In the genomic region with DNA sequence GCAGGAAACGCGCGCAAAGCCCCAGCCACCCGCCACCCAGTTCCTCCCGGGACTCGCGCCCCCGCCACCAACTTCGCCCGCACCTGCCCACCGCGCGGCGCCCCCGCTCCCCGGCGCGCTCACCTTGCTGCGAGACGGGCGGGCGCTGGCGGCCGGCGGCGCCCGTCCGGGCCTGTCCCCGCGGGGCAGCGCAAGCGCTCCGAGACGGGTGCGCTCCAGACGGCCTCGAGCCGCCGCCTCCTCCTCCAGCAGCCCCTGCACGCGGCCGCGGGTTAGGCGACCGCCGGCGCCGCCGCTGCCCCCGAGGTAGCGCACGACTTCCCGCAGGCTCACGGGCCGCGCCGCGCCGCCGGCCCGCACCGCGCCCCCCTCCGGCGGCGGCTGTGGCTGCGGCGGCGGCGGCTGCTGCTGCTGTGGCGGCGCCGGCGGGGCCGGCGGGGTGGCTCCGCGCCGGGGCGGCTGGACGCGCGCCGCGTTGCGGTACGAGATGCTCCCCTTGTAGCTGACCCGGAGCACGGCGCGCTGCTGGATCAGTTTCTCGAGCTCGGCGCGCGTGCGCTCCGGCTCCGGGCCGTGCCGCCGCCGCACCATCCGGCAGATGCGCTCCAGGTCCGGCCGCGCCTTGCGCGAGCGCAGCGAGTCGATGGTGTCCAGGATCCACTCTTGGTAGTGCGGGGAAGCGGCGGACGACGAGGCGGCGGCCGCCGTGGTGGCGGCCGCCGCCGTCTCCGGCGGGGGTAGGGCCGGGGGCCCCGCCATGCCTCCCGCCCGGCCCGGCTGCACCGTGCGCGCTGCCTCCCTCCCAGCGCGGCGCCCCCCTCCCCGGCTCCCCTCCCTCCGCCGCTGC, we compare ENCODE assay signal across 1 cellular context.
TF ChIP-seq lines count a peak whose summit lies in the region.

No MANE protein-coding gene starts in this region.

TF ChIP-seq in K562, 482 proteins besides CTCF, POLR2A, EP300 and RAD21 (continues in another document):
- TF ChIP-seq, protein P1, sequence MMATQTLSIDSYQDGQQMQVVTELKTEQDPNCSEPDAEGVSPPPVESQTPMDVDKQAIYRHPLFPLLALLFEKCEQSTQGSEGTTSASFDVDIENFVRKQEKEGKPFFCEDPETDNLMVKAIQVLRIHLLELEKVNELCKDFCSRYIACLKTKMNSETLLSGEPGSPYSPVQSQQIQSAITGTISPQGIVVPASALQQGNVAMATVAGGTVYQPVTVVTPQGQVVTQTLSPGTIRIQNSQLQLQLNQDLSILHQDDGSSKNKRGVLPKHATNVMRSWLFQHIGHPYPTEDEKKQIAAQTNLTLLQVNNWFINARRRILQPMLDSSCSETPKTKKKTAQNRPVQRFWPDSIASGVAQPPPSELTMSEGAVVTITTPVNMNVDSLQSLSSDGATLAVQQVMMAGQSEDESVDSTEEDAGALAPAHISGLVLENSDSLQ (IDR thresholded peaks at IDR 0.05): no peak
- TF ChIP-seq ZNF77 (CRISPR knock-in tag; IDR thresholded peaks at IDR 0.05) (no peak), TGIF2 (CRISPR knock-in tag; IDR thresholded peaks at IDR 0.05) (no peak), TCF7L2 (IDR thresholded peaks at IDR 0.05; ENCODE audit: low read depth, low read length) (no peak), ZNF766 (CRISPR knock-in tag; conservative IDR thresholded peaks at IDR 0.05) (0 out of 2 replicates have a peak, but pooled peaks have one; percentile 1), ARID2 (IDR thresholded peaks at IDR 0.05) (no peak), POLR2G (IDR thresholded peaks at IDR 0.05; ENCODE audit: low read depth, low read length) (peak; percentile 68), ARHGAP35 (IDR thresholded peaks at IDR 0.05; ENCODE audit: partially characterized antibody) (no peak), CXXC5 (CRISPR knock-in tag; IDR thresholded peaks at IDR 0.05) (peak; percentile 73), ZBTB7A (IDR thresholded peaks at IDR 0.05; ENCODE audit: borderline replicate concordance, control insufficient read depth, low read depth, low read length) (peak; percentile 44; the same call in 1 of the 2 replicates), MYC (IDR thresholded peaks at IDR 0.05; ENCODE audit: low read depth, low read length) (0 out of 2 replicates have a peak, but pooled peaks have one; percentile 9), MYC (CRISPR knock-in tag; IDR thresholded peaks at IDR 0.05; ENCODE audit: borderline replicate concordance, low read depth) (no peak), FOSL1 (tag; conservative IDR thresholded peaks at IDR 0.05) (peak; percentile 22; the same call in 1 of the 2 replicates), ZNF197 (CRISPR knock-in tag; IDR thresholded peaks at IDR 0.05; ENCODE audit: low read depth) (peak; percentile 37; the same call in 1 of the 2 replicates), OTX1 (CRISPR knock-in tag; IDR thresholded peaks at IDR 0.05) (no peak), MEF2D (tag; conservative IDR thresholded peaks at IDR 0.05; ENCODE audit: low read depth) (no peak), ZNF212 (CRISPR knock-in tag; IDR thresholded peaks at IDR 0.05) (no peak), ZFX (CRISPR knock-in tag; IDR thresholded peaks at IDR 0.05) (peak; percentile 37; the same call in 1 of the 2 replicates), FIP1L1 (IDR thresholded peaks at IDR 0.05; ENCODE audit: low read depth, low read length, poor library complexity, severe bottlenecking) (peak; percentile 29), FOXA3 (CRISPR knock-in tag; conservative IDR thresholded peaks at IDR 0.05 in 1 of 2, IDR thresholded peaks at IDR 0.05 in 1 of 2) (no peak), ZNF584 (CRISPR knock-in tag; IDR thresholded peaks at IDR 0.05; ENCODE audit: low read depth) (no peak), TAF1 (IDR thresholded peaks at IDR 0.05; ENCODE audit: control insufficient read depth, extremely low read depth, insufficient read depth, low read length, severe bottlenecking) (peak; percentile 10), KLF6 (CRISPR knock-in tag; IDR thresholded peaks at IDR 0.05; ENCODE audit: borderline replicate concordance) (no peak), ZNF583 (CRISPR knock-in tag; IDR thresholded peaks at IDR 0.05) (no peak), HNRNPLL (IDR thresholded peaks at IDR 0.05; ENCODE audit: low read depth, low read length, poor library complexity, severe bottlenecking) (peak; percentile 87), POLR2AphosphoS2 (IDR thresholded peaks at IDR 0.05; ENCODE audit: low read length) (no peak), ZNF778 (CRISPR knock-in tag; IDR thresholded peaks at IDR 0.05) (no peak), NR2C2 (CRISPR knock-in tag; IDR thresholded peaks at IDR 0.05) (no peak), NR2C2 (tag; IDR thresholded peaks at IDR 0.05) (no peak), TRIM28 (IDR thresholded peaks at IDR 0.05) (no peak)
- TF ChIP-seq, protein P2, sequence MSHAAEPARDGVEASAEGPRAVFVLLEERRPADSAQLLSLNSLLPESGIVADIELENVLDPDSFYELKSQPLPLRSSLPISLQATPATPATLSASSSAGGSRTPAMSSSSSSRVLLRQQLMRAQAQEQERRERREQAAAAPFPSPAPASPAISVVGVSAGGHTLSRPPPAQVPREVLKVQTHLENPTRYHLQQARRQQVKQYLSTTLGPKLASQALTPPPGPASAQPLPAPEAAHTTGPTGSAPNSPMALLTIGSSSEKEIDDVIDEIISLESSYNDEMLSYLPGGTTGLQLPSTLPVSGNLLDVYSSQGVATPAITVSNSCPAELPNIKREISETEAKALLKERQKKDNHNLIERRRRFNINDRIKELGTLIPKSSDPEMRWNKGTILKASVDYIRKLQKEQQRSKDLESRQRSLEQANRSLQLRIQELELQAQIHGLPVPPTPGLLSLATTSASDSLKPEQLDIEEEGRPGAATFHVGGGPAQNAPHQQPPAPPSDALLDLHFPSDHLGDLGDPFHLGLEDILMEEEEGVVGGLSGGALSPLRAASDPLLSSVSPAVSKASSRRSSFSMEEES (CRISPR knock-in tag; IDR thresholded peaks at IDR 0.05): no peak
- TF ChIP-seq, protein P3, sequence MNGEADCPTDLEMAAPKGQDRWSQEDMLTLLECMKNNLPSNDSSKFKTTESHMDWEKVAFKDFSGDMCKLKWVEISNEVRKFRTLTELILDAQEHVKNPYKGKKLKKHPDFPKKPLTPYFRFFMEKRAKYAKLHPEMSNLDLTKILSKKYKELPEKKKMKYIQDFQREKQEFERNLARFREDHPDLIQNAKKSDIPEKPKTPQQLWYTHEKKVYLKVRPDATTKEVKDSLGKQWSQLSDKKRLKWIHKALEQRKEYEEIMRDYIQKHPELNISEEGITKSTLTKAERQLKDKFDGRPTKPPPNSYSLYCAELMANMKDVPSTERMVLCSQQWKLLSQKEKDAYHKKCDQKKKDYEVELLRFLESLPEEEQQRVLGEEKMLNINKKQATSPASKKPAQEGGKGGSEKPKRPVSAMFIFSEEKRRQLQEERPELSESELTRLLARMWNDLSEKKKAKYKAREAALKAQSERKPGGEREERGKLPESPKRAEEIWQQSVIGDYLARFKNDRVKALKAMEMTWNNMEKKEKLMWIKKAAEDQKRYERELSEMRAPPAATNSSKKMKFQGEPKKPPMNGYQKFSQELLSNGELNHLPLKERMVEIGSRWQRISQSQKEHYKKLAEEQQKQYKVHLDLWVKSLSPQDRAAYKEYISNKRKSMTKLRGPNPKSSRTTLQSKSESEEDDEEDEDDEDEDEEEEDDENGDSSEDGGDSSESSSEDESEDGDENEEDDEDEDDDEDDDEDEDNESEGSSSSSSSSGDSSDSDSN (IDR thresholded peaks at IDR 0.05; ENCODE audit: borderline replicate concordance in 1 of 2, low read depth in 2 of 2, low read length in 2 of 2): peak in 1 of 2 experiments; percentile 56; a peak in 1 of 4 replicates
- TF ChIP-seq, protein P4, sequence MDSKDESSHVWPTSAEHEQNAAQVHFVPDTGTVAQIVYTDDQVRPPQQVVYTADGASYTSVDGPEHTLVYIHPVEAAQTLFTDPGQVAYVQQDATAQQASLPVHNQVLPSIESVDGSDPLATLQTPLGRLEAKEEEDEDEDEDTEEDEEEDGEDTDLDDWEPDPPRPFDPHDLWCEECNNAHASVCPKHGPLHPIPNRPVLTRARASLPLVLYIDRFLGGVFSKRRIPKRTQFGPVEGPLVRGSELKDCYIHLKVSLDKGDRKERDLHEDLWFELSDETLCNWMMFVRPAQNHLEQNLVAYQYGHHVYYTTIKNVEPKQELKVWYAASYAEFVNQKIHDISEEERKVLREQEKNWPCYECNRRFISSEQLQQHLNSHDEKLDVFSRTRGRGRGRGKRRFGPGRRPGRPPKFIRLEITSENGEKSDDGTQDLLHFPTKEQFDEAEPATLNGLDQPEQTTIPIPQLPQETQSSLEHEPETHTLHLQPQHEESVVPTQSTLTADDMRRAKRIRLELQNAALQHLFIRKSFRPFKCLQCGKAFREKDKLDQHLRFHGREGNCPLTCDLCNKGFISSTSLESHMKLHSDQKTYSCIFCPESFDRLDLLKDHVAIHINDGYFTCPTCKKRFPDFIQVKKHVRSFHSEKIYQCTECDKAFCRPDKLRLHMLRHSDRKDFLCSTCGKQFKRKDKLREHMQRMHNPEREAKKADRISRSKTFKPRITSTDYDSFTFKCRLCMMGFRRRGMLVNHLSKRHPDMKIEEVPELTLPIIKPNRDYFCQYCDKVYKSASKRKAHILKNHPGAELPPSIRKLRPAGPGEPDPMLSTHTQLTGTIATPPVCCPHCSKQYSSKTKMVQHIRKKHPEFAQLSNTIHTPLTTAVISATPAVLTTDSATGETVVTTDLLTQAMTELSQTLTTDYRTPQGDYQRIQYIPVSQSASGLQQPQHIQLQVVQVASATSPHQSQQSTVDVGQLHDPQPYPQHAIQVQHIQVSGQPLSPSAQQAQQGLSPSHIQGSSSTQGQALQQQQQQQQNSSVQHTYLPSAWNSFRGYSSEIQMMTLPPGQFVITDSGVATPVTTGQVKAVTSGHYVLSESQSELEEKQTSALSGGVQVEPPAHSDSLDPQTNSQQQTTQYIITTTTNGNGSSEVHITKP (IDR thresholded peaks at IDR 0.05; ENCODE audit: partially characterized antibody): no peak
- TF ChIP-seq, protein P5, sequence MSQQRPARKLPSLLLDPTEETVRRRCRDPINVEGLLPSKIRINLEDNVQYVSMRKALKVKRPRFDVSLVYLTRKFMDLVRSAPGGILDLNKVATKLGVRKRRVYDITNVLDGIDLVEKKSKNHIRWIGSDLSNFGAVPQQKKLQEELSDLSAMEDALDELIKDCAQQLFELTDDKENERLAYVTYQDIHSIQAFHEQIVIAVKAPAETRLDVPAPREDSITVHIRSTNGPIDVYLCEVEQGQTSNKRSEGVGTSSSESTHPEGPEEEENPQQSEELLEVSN (IDR thresholded peaks at IDR 0.05; ENCODE audit: borderline replicate concordance in 1 of 2, extremely low read depth in 1 of 2, insufficient read depth in 1 of 2, insufficient read length in 1 of 2, low read depth in 1 of 2, low read length in 1 of 2, poor library complexity in 1 of 2, severe bottlenecking in 1 of 2): peak in 1 of 2 experiments; percentile 77
- TF ChIP-seq, protein P6, sequence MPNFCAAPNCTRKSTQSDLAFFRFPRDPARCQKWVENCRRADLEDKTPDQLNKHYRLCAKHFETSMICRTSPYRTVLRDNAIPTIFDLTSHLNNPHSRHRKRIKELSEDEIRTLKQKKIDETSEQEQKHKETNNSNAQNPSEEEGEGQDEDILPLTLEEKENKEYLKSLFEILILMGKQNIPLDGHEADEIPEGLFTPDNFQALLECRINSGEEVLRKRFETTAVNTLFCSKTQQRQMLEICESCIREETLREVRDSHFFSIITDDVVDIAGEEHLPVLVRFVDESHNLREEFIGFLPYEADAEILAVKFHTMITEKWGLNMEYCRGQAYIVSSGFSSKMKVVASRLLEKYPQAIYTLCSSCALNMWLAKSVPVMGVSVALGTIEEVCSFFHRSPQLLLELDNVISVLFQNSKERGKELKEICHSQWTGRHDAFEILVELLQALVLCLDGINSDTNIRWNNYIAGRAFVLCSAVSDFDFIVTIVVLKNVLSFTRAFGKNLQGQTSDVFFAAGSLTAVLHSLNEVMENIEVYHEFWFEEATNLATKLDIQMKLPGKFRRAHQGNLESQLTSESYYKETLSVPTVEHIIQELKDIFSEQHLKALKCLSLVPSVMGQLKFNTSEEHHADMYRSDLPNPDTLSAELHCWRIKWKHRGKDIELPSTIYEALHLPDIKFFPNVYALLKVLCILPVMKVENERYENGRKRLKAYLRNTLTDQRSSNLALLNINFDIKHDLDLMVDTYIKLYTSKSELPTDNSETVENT (CRISPR knock-in tag; IDR thresholded peaks at IDR 0.05): no peak
- TF ChIP-seq, protein P7, sequence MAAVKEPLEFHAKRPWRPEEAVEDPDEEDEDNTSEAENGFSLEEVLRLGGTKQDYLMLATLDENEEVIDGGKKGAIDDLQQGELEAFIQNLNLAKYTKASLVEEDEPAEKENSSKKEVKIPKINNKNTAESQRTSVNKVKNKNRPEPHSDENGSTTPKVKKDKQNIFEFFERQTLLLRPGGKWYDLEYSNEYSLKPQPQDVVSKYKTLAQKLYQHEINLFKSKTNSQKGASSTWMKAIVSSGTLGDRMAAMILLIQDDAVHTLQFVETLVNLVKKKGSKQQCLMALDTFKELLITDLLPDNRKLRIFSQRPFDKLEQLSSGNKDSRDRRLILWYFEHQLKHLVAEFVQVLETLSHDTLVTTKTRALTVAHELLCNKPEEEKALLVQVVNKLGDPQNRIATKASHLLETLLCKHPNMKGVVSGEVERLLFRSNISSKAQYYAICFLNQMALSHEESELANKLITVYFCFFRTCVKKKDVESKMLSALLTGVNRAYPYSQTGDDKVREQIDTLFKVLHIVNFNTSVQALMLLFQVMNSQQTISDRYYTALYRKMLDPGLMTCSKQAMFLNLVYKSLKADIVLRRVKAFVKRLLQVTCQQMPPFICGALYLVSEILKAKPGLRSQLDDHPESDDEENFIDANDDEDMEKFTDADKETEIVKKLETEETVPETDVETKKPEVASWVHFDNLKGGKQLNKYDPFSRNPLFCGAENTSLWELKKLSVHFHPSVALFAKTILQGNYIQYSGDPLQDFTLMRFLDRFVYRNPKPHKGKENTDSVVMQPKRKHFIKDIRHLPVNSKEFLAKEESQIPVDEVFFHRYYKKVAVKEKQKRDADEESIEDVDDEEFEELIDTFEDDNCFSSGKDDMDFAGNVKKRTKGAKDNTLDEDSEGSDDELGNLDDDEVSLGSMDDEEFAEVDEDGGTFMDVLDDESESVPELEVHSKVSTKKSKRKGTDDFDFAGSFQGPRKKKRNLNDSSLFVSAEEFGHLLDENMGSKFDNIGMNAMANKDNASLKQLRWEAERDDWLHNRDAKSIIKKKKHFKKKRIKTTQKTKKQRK (IDR thresholded peaks at IDR 0.05; ENCODE audit: borderline replicate concordance, low read depth, low read length): no peak
- TF ChIP-seq, protein P8, sequence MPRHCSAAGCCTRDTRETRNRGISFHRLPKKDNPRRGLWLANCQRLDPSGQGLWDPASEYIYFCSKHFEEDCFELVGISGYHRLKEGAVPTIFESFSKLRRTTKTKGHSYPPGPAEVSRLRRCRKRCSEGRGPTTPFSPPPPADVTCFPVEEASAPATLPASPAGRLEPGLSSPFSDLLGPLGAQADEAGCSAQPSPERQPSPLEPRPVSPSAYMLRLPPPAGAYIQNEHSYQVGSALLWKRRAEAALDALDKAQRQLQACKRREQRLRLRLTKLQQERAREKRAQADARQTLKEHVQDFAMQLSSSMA (CRISPR knock-in tag; IDR thresholded peaks at IDR 0.05): no peak
- TF ChIP-seq, protein P9, sequence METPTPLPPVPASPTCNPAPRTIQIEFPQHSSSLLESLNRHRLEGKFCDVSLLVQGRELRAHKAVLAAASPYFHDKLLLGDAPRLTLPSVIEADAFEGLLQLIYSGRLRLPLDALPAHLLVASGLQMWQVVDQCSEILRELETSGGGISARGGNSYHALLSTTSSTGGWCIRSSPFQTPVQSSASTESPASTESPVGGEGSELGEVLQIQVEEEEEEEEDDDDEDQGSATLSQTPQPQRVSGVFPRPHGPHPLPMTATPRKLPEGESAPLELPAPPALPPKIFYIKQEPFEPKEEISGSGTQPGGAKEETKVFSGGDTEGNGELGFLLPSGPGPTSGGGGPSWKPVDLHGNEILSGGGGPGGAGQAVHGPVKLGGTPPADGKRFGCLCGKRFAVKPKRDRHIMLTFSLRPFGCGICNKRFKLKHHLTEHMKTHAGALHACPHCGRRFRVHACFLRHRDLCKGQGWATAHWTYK (CRISPR knock-in tag; IDR thresholded peaks at IDR 0.05): no peak
